Comparison of ENCODE assay signal across 18 cellular contexts in genomic region chr2:28292491-28292890, GRCh38.
A peak's percentile ranks its signal among the peaks of the same experiment; 100 is the strongest.
DNase-seq lines count a peak whose midpoint lies in the region; ATAC-seq and TF ChIP-seq lines count a peak whose summit lies in the region.
"Had no signal": no experiment of that assay in that cellular context is flagged by ENCODE, and none has a peak within 500 bp of the region (broad histone marks: within the 10 kb centered on the region; RNA-seq: fewer than 3 reads in every experiment).

No MANE protein-coding gene starts in this region.

- H3K4me3 Mint-ChIP-seq in activated naive CD4-positive, alpha-beta T cell treated with anti-CD3 and anti-CD28 coated beads for 36 hours: no peak overlapping the region
- H3K4me3 Mint-ChIP-seq: activated CD4-positive, alpha-beta T cell treated with anti-CD3 and anti-CD28 coated beads, Interleukin-2, amount 10 ng/mL, durations not matched to agents 24 days and 14 days; activated naive CD4-positive, alpha-beta T cell treated with anti-CD3 and anti-CD28 coated beads, Interleukin-2, amount 50 U/mL, for 24 hours; CD4-positive, alpha-beta T cell had no signal

- H3K4me1 ChIP-seq in SJSA1 (replicated peaks) (peaks cover 41% of the 10 kb centered on the region), thoracic aorta (ENCODE audit: control insufficient read depth in 1 of 2, low read depth in 2 of 2) (peaks cover 11 to 17% of the 10 kb centered on the region in 2 donors), stomach (peaks cover 0 to 6% (median 1%) of the 10 kb centered on the region in 4 donors)
- H3K4me1 ChIP-seq: testis had no signal

- H3K4me3 ChIP-seq in SJSA1: no peak overlapping the region
- H3K4me3 ChIP-seq in thoracic aorta: no peak overlapping the region
- H3K4me3 ChIP-seq in stomach: no peak overlapping the region
- H3K4me3 ChIP-seq: hepatocyte, testis had no signal

- H3K27ac Mint-ChIP-seq in activated naive CD4-positive, alpha-beta T cell treated with anti-CD3 and anti-CD28 coated beads, Interleukin-2, amount 50 U/mL, for 72 hours: peak overlapping the region in 1 of 2 donors; percentile 56
- no peak overlapping the region for H3K27ac Mint-ChIP-seq in activated naive CD4-positive, alpha-beta T cell treated with anti-CD3 and anti-CD28 coated beads for 36 hours
- H3K27ac Mint-ChIP-seq: activated CD4-positive, alpha-beta T cell treated with anti-CD3 and anti-CD28 coated beads, Interleukin-2, amount 10 ng/mL, durations not matched to agents 24 days and 14 days; activated naive CD4-positive, alpha-beta T cell treated with anti-CD3 and anti-CD28 coated beads, Interleukin-2, amount 50 U/mL, for 24 hours; CD4-positive, alpha-beta T cell had no signal

- intact Hi-C loops in activated naive CD4-positive, alpha-beta T cell treated with anti-CD3 and anti-CD28 coated beads for 36 hours (cut with micrococcal nuclease): loop anchor here (5.0 kb wide), 1 partner anchor 95 kb away; no protein-coding TSS in a partner anchor
- intact Hi-C loops in stomach (cut with DNase I; ENCODE audit: low total_unique reads): no loop called here

- H3K27ac ChIP-seq in SJSA1: peak overlapping the region; percentile 41
- H3K27ac ChIP-seq in thoracic aorta: no peak overlapping the region
- no peak overlapping the region for H3K27ac ChIP-seq in stomach
- H3K27ac ChIP-seq: hepatocyte, KMS-11, testis had no signal

- H3K4me1 Mint-ChIP-seq in activated naive CD4-positive, alpha-beta T cell treated with anti-CD3 and anti-CD28 coated beads for 36 hours (ENCODE audit: low read depth): peaks cover 8% of the 10 kb centered on the region

- H3K27me3 Mint-ChIP-seq in activated naive CD4-positive, alpha-beta T cell treated with anti-CD3 and anti-CD28 coated beads for 36 hours (ENCODE audit: low read depth): no peaks in the 10 kb centered on the region
- H3K27me3 Mint-ChIP-seq: activated CD4-positive, alpha-beta T cell treated with anti-CD3 and anti-CD28 coated beads, Interleukin-2, amount 10 ng/mL, durations not matched to agents 24 days and 14 days; activated naive CD4-positive, alpha-beta T cell treated with anti-CD3 and anti-CD28 coated beads, Interleukin-2, amount 50 U/mL, for 24 hours; CD4-positive, alpha-beta T cell had no signal

- WGBS in stomach, 5 donors: 74 to 85% (median 81%) methylated on average over 2 of the region's 2 CpGs

- H3K36me3 Mint-ChIP-seq in activated naive CD4-positive, alpha-beta T cell treated with anti-CD3 and anti-CD28 coated beads, Interleukin-2, amount 50 U/mL, for 72 hours: peaks cover 0 to 4% of the 10 kb centered on the region in 2 donors
- H3K36me3 Mint-ChIP-seq in activated naive CD4-positive, alpha-beta T cell treated with anti-CD3 and anti-CD28 coated beads for 36 hours (ENCODE audit: low read depth): peaks cover under 1% of the 10 kb centered on the region

- H3K36me3 ChIP-seq in SJSA1 (no peaks in the 10 kb centered on the region), thoracic aorta (no peaks in the 10 kb centered on the region), stomach (no peaks in the 10 kb centered on the region)

- H3K9me3 Mint-ChIP-seq in activated naive CD4-positive, alpha-beta T cell treated with anti-CD3 and anti-CD28 coated beads, Interleukin-2, amount 50 U/mL, for 72 hours: no peaks in the 10 kb centered on the region
- H3K9me3 Mint-ChIP-seq in activated naive CD4-positive, alpha-beta T cell treated with anti-CD3 and anti-CD28 coated beads for 36 hours: no peaks in the 10 kb centered on the region
- H3K9me3 Mint-ChIP-seq: activated CD4-positive, alpha-beta T cell treated with anti-CD3 and anti-CD28 coated beads, Interleukin-2, amount 10 ng/mL, durations not matched to agents 24 days and 14 days; activated naive CD4-positive, alpha-beta T cell treated with anti-CD3 and anti-CD28 coated beads, Interleukin-2, amount 50 U/mL, for 24 hours; CD4-positive, alpha-beta T cell had no signal

- no peak for TF ChIP-seq CTCF in thoracic aorta (IDR thresholded peaks at IDR 0.05)
- no peak for TF ChIP-seq CTCF in stomach (IDR thresholded peaks at IDR 0.05)

- no peak for TF ChIP-seq EP300 in stomach (IDR thresholded peaks at IDR 0.05)

- CTCF ChIA-PET in activated naive CD4-positive, alpha-beta T cell treated with anti-CD3 and anti-CD28 coated beads for 36 hours (lab: Charles Lee): no interaction called here

- DNase-seq in activated naive CD4-positive, alpha-beta T cell treated with anti-CD3 and anti-CD28 coated beads, Interleukin-2, amount 50 U/mL, for 72 hours (ENCODE audit: low spot score in 2 of 2): no peak
- DNase-seq in activated naive CD4-positive, alpha-beta T cell treated with anti-CD3 and anti-CD28 coated beads for 36 hours: no peak
- DNase-seq in SJSA1 (ENCODE audit: low read depth in 1 of 2, low spot score in 2 of 2) (no peak), fibroblast of peridontal ligament (ENCODE audit: extremely low read depth) (peak; percentile 65), thoracic aorta (ENCODE audit: low spot score) (no peak), SIG-M5 treated with dmso at 0.1 percent for 504 hours (lab: John Stamatoyannopoulos, UW; ENCODE audit: unreplicated experiment) (no peak), stomach (no peak), HK-2 (ENCODE audit: unreplicated experiment) (no peak)
- DNase-seq: activated CD4-positive, alpha-beta T cell treated with anti-CD3 and anti-CD28 coated beads, Interleukin-2, amount 10 ng/mL, durations not matched to agents 24 days and 14 days; CD4-positive, alpha-beta T cell; DMS79; MV-4-11; NCI-H1694; NCI-H69; testis had no signal

- peak; percentile 84 to 86 for ATAC-seq in activated naive CD4-positive, alpha-beta T cell treated with anti-CD3 and anti-CD28 coated beads, Interleukin-2, amount 50 U/mL, for 72 hours
- peak; percentile 28 for ATAC-seq in thoracic aorta (ENCODE audit: insufficient number of reproducible peaks, low FRiP score, low read depth)

- TF ChIP-seq POLR2A in stomach (IDR thresholded peaks at IDR 0.05): no peak

- H3K27me3 ChIP-seq in SJSA1 (replicated peaks): no peaks in the 10 kb centered on the region
- no peaks in the 10 kb centered on the region for H3K27me3 ChIP-seq in thoracic aorta (replicated peaks; ENCODE audit: insufficient read depth)
- no peaks in the 10 kb centered on the region for H3K27me3 ChIP-seq in stomach
- H3K27me3 ChIP-seq: hepatocyte, testis had no signal

- H3K9me3 ChIP-seq in SJSA1 (replicated peaks) (no peaks in the 10 kb centered on the region), thoracic aorta (no peaks in the 10 kb centered on the region), stomach (no peaks in the 10 kb centered on the region)
- H3K9me3 ChIP-seq: testis had no signal
